16 cellular contexts compared by ENCODE assay signal in genomic region chr1:221800831-221801610, GRCh38. TPM values are rescaled to one million over a fixed set of nuclear protein-coding genes. Genes with fewer than 3 reads are reported as not detected.
DNase-seq lines count a peak whose midpoint lies in the region; ATAC-seq and TF ChIP-seq lines count a peak whose summit lies in the region.
"Had no signal": no experiment of that assay in that cellular context is flagged by ENCODE, and none has a peak within 500 bp of the region (broad histone marks: within the 10 kb centered on the region; RNA-seq: fewer than 3 reads in every experiment).

No MANE protein-coding gene starts in this region.

- POLR2A ChIA-PET in PC-9 (lab: Charles Lee; ENCODE audit: unreplicated experiment) = no interaction called here
- POLR2A ChIA-PET in SK-N-SH (lab: Yijun Ruan, JAX) = no interaction called here

- H3F3A ChIP-seq in PC-9 (ENCODE audit: insufficient read depth, low read depth) (peaks cover 11% of the 10 kb centered on the region), GM23248 (ENCODE audit: insufficient read depth) (no peaks in the 10 kb centered on the region; the same call in 1 of the 2 replicates), SK-N-SH (replicated peaks; ENCODE audit: insufficient read depth) (peaks cover 4% of the 10 kb centered on the region)

- TF ChIP-seq RAD21 in SK-N-SH (IDR thresholded peaks at IDR 0.05; ENCODE audit: low read length) = no peak

- 82 to 85% methylated on average over 6 of the region's 6 CpGs for WGBS in GM23248 (ENCODE audit: low coverage in 1 of 2, low lambda C conversion rate in 2 of 2, missing lambda C conversion rate in 2 of 2), 2 experiments
- 71% methylated on average over 5 of the region's 6 CpGs for WGBS in SK-N-SH (ENCODE audit: low lambda C conversion rate)

- H4K20me1 ChIP-seq in PC-9 (ENCODE audit: insufficient read depth) = no peaks in the 10 kb centered on the region
- H4K20me1 ChIP-seq in GM23248 (ENCODE audit: insufficient read depth) = no peaks in the 10 kb centered on the region
- H4K20me1 ChIP-seq in SK-N-SH (ENCODE audit: insufficient read depth) = no peaks in the 10 kb centered on the region

- peaks cover 11% of the 10 kb centered on the region for H3K36me3 Mint-ChIP-seq in natural killer cell treated with Interleukin-12 subunit alpha and Interleukin-12 subunit beta and Interleukin-15 and Interleukin-18, amount 100 ng/mL, for 72 hours

- H3K9me3 ChIP-seq in PC-9 (ENCODE audit: insufficient read depth, low read depth) (peaks cover 4% of the 10 kb centered on the region; the same call in 1 of the 2 replicates), GM23248 (ENCODE audit: low read depth) (no peaks in the 10 kb centered on the region), SK-N-SH (peaks cover 7% of the 10 kb centered on the region; the same call in 1 of the 2 replicates)

- H3K9me2 ChIP-seq in PC-9 (ENCODE audit: insufficient read depth) (no peaks in the 10 kb centered on the region), GM23248 (ENCODE audit: insufficient read depth) (no peaks in the 10 kb centered on the region), SK-N-SH (no peaks in the 10 kb centered on the region)

- no TSS peak for BruUV-seq in PC-9 (replicated peaks; lab: Mats Ljungman, UMichigan)

- H3K4me3 ChIP-seq in PC-9 (no peak overlapping the region), GM23248 (no peak overlapping the region), SK-N-SH (ENCODE audit: low read depth in 2 of 2, low read length in 1 of 2) (no peak overlapping the region)
- H3K4me3 ChIP-seq: SK-N-MC had no signal

- no peaks in the 10 kb centered on the region for H3K27me3 Mint-ChIP-seq in natural killer cell treated with Interleukin-12 subunit alpha and Interleukin-12 subunit beta and Interleukin-15 and Interleukin-18, amount 100 ng/mL, for 72 hours

- peak; percentile 93 to 94 for ATAC-seq in activated CD4-positive, CD25-positive, alpha-beta regulatory T cell treated with anti-CD3 and anti-CD28 coated beads, Interleukin-2, amount 50 U/mL, for 24 hours
- peak; percentile 62 for ATAC-seq in HG02852 (IDR thresholded peaks at IDR 0.05; ENCODE audit: unreplicated experiment)
- ATAC-seq in natural killer cell treated with Interleukin-12 subunit alpha and Interleukin-12 subunit beta and Interleukin-15 and Interleukin-18, amount 100 ng/mL, for 72 hours = peak; percentile 67 to 85
- ATAC-seq: left ventricle myocardium superior had no signal

- TF ChIP-seq CTCF in PC-9 (conservative IDR thresholded peaks at IDR 0.05) (no peak), SK-N-SH (IDR thresholded peaks at IDR 0.05) (no peak)

- no peaks in the 10 kb centered on the region for H3K27me3 ChIP-seq in PC-9 (ENCODE audit: insufficient read depth, low read depth)
- H3K27me3 ChIP-seq in GM23248 (replicated peaks; ENCODE audit: insufficient read depth) = no peaks in the 10 kb centered on the region
- H3K27me3 ChIP-seq in SK-N-SH (ENCODE audit: insufficient read depth) = no peaks in the 10 kb centered on the region

- no peak for DNase-seq in activated CD4-positive, CD25-positive, alpha-beta regulatory T cell (lab: John Stamatoyannopoulos, UW)
- no peak for DNase-seq in PC-9
- no peak for DNase-seq in natural killer cell treated with Interleukin-12 subunit alpha and Interleukin-12 subunit beta and Interleukin-15 and Interleukin-18, amount 100 ng/mL, for 72 hours (ENCODE audit: low spot score)
- no peak for DNase-seq in GM23248
- no peak for DNase-seq in EL
- no peak for DNase-seq in SK-N-SH
- DNase-seq: activated CD8-positive, alpha-beta memory T cell treated with anti-CD3 and anti-CD28 coated beads, Interleukin-2, amount 50 U/mL, for 4 hours; endodermal cell; left ventricle myocardium superior; NCI-H1105; NCI-H446 had no signal

- peak overlapping the region; percentile 47; the same call in 1 of the 2 replicates for H3K27ac ChIP-seq in PC-9
- H3K27ac ChIP-seq in GM23248 = no peak overlapping the region
- no peak overlapping the region for H3K27ac ChIP-seq in SK-N-SH (ENCODE audit: low read depth in 2 of 2, low read length in 1 of 2)
- H3K27ac ChIP-seq: 22Rv1, SK-N-MC had no signal

- H3K79me2 ChIP-seq in PC-9 (ENCODE audit: low read depth) = no peaks in the 10 kb centered on the region
- H3K79me2 ChIP-seq in GM23248 (ENCODE audit: insufficient read depth) = no peaks in the 10 kb centered on the region
- H3K79me2 ChIP-seq in SK-N-SH (ENCODE audit: insufficient read depth) = no peaks in the 10 kb centered on the region

- no peaks in the 10 kb centered on the region for H3K36me3 ChIP-seq in PC-9 (ENCODE audit: low read depth)
- H3K36me3 ChIP-seq in GM23248 (ENCODE audit: low read depth) = no peaks in the 10 kb centered on the region
- no peaks in the 10 kb centered on the region for H3K36me3 ChIP-seq in SK-N-SH (replicated peaks in 1 of 2; ENCODE audit: control insufficient read depth in 1 of 2, insufficient read depth in 2 of 2, low read length in 1 of 2)

- H3K4me1 Mint-ChIP-seq in natural killer cell treated with Interleukin-12 subunit alpha and Interleukin-12 subunit beta and Interleukin-15 and Interleukin-18, amount 100 ng/mL, for 72 hours (ENCODE audit: low read depth in 2 of 2) = peaks cover 33 to 36% of the 10 kb centered on the region in 2 donors

- no peak overlapping the region for H2AFZ ChIP-seq in PC-9
- no peak overlapping the region for H2AFZ ChIP-seq in GM23248
- H2AFZ ChIP-seq in SK-N-SH (ENCODE audit: low read depth) = no peak overlapping the region

- H3K4me3 Mint-ChIP-seq in natural killer cell treated with Interleukin-12 subunit alpha and Interleukin-12 subunit beta and Interleukin-15 and Interleukin-18, amount 100 ng/mL, for 72 hours = no peak overlapping the region
- H3K4me3 Mint-ChIP-seq: CD4-positive, alpha-beta memory T cell; endodermal cell had no signal

- no peak overlapping the region for H3K4me2 ChIP-seq in PC-9
- H3K4me2 ChIP-seq in GM23248 (ENCODE audit: unreplicated experiment) = no peak overlapping the region
- H3K4me2 ChIP-seq in SK-N-SH = no peak overlapping the region

- H3K27ac Mint-ChIP-seq in natural killer cell treated with Interleukin-12 subunit alpha and Interleukin-12 subunit beta and Interleukin-15 and Interleukin-18, amount 100 ng/mL, for 72 hours = peak overlapping the region in 1 of 2 donors; percentile 78

- peaks cover 15% of the 10 kb centered on the region for H3K4me1 ChIP-seq in PC-9 (replicated peaks; ENCODE audit: insufficient read depth)
- H3K4me1 ChIP-seq in GM23248 (ENCODE audit: insufficient read depth) = peaks cover 10% of the 10 kb centered on the region; the same call in 1 of the 2 replicates
- H3K4me1 ChIP-seq in SK-N-SH (ENCODE audit: control insufficient read depth in 1 of 2, insufficient read depth in 2 of 2, low read depth in 1 of 2, low read length in 1 of 2) = peaks cover 0 to 7% of the 10 kb centered on the region in 2 experiments; a peak in 1 of 4 replicates

- CTCF ChIA-PET in PC-9 (lab: Charles Lee) = interaction anchor here (1.7 kb wide), 1 partner anchor 9 kb away, joined by 4 read pairs; no protein-coding TSS in a partner anchor
- CTCF ChIA-PET in SK-N-SH (lab: Yijun Ruan, JAX) = interaction anchor here (1.0 kb wide), 1 partner anchor 14 kb away, joined by 3 read pairs; no protein-coding TSS in a partner anchor

- H3K9ac ChIP-seq in GM23248 = no peak overlapping the region
- no peak overlapping the region for H3K9ac ChIP-seq in SK-N-SH

- no peak for TF ChIP-seq EP300 in SK-N-SH (IDR thresholded peaks at IDR 0.05; ENCODE audit: borderline replicate concordance in 1 of 2, low read depth in 1 of 2, low read length in 1 of 2)

- in situ Hi-C loops in GM23248 (cut with MboI) = no loop called here

- H3K9me3 Mint-ChIP-seq in natural killer cell treated with Interleukin-12 subunit alpha and Interleukin-12 subunit beta and Interleukin-15 and Interleukin-18, amount 100 ng/mL, for 72 hours = peaks cover 3% of the 10 kb centered on the region

- intact Hi-C loops in PC-9 (cut with micrococcal nuclease; ENCODE audit: unreplicated experiment) = loop anchor here (5.0 kb wide), 1 partner anchor 44 kb away; no protein-coding TSS in a partner anchor

TF ChIP-seq in SK-N-SH, 30 proteins besides CTCF, POLR2A, EP300 and RAD21:
- TF ChIP-seq TAF1 (IDR thresholded peaks at IDR 0.05; ENCODE audit: borderline replicate concordance, low read depth, low read length) (no peak), NFIC (IDR thresholded peaks at IDR 0.05; ENCODE audit: borderline replicate concordance) (no peak), JUND (IDR thresholded peaks at IDR 0.05) (no peak), TEAD4 (IDR thresholded peaks at IDR 0.05; ENCODE audit: borderline replicate concordance, insufficient read depth) (no peak), NRF1 (IDR thresholded peaks at IDR 0.05; ENCODE audit: low read depth, low read length) (no peak), CHD2 (IDR thresholded peaks at IDR 0.05; ENCODE audit: low read length, partially characterized antibody) (no peak), RFX5 (IDR thresholded peaks at IDR 0.05; ENCODE audit: low read length) (no peak), RCOR1 (IDR thresholded peaks at IDR 0.05; ENCODE audit: low read length) (no peak)
- TF ChIP-seq, protein P1, sequence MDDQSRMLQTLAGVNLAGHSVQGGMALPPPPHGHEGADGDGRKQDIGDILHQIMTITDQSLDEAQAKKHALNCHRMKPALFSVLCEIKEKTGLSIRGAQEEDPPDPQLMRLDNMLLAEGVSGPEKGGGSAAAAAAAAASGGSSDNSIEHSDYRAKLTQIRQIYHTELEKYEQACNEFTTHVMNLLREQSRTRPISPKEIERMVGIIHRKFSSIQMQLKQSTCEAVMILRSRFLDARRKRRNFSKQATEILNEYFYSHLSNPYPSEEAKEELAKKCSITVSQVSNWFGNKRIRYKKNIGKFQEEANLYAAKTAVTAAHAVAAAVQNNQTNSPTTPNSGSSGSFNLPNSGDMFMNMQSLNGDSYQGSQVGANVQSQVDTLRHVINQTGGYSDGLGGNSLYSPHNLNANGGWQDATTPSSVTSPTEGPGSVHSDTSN (IDR thresholded peaks at IDR 0.05) = no peak
- TF ChIP-seq, protein P2, sequence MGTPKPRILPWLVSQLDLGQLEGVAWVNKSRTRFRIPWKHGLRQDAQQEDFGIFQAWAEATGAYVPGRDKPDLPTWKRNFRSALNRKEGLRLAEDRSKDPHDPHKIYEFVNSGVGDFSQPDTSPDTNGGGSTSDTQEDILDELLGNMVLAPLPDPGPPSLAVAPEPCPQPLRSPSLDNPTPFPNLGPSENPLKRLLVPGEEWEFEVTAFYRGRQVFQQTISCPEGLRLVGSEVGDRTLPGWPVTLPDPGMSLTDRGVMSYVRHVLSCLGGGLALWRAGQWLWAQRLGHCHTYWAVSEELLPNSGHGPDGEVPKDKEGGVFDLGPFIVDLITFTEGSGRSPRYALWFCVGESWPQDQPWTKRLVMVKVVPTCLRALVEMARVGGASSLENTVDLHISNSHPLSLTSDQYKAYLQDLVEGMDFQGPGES (IDR thresholded peaks at IDR 0.05; ENCODE audit: low read depth, low read length) = no peak

RNA-seq across cellular contexts. Expression of gene DUSP10, which starts 59.1 kb away (rescaled TPM):
- 7.0 and 8.7 TPM in 2 replicates for total RNA-seq in PC-9 (2021)
- 10 to 100 TPM; 43.3 to 85.2 TPM for total RNA-seq in natural killer cell treated with Interleukin-12 subunit alpha and Interleukin-12 subunit beta and Interleukin-15 and Interleukin-18, amount 100 ng/mL, for 72 hours
- total RNA-seq in GM23248 (2014; rRNA removed; shearing (Covaris generic)) = 10.5 and 19.3 TPM in 2 replicates
- polyA plus RNA-seq in GM23248 (2016; fragmentation: Nextera tagmentation; extraction: Ambion mirVana) (16.2 and 16.4 TPM in 2 replicates), SK-N-SH (2012; rRNA removed) (6.4 and 6.8 TPM in 2 replicates)
- polyA plus RNA-seq in SK-N-SH (2012; cell fraction: cytosol; rRNA removed) = 5.0 and 5.2 TPM in 2 replicates
- polyA plus RNA-seq in SK-N-SH (2012; cell fraction: nucleus; rRNA removed) = 8.0 and 11.1 TPM in 2 replicates
